19 cellular contexts compared by ENCODE assay signal in genomic region chr15:43274136-43274535, GRCh38. TPM values are rescaled to one million over a fixed set of nuclear protein-coding genes. Genes with fewer than 3 reads are reported as not detected.
A peak's percentile ranks its signal among the peaks of the same experiment; 100 is the strongest.
DNase-seq lines count a peak whose midpoint lies in the region; ATAC-seq and TF ChIP-seq lines count a peak whose summit lies in the region.
"Had no signal": no experiment of that assay in that cellular context is flagged by ENCODE, and none has a peak within 500 bp of the region (broad histone marks: within the 10 kb centered on the region; RNA-seq: fewer than 3 reads in every experiment).

No MANE protein-coding gene starts in this region.

- TF ChIP-seq CTCF in osteocyte (IDR thresholded peaks at IDR 0.05), result no peak

- no peaks in the 10 kb centered on the region for H3K9me3 Mint-ChIP-seq in osteocyte (ENCODE audit: unreplicated experiment)
- peaks cover 0 to 11% (median 2%) of the 10 kb centered on the region in 9 donors for H3K9me3 Mint-ChIP-seq in naive thymus-derived CD8-positive, alpha-beta T cell

- intact Hi-C loops in Right ventricle myocardium superior (cut with DNase I), result no loop called here

- H3K4me3 Mint-ChIP-seq in osteocyte (ENCODE audit: unreplicated experiment), result no peak overlapping the region
- no peak overlapping the region for H3K4me3 Mint-ChIP-seq in naive thymus-derived CD8-positive, alpha-beta T cell
- H3K4me3 Mint-ChIP-seq: activated CD4-positive, alpha-beta T cell treated with anti-CD3 and anti-CD28 coated beads, Interleukin-2, amount 10 ng/mL, durations not matched to agents 7 days and 5 days; activated naive CD8-positive, alpha-beta T cell treated with anti-CD3 and anti-CD28 coated beads, Interleukin-2, amount 10 ng/mL, durations not matched to agents 7 days and 5 days; endodermal cell; HFFc6; stimulated activated naive CD8-positive, alpha-beta T cell treated with anti-CD3 and anti-CD28 coated beads, Interleukin-15, Interleukin-2, amounts not matched to agents 100 ng/mL and 50 ng/mL, for 24 hours had no signal

- peaks cover 56% of the 10 kb centered on the region for H3K27me3 Mint-ChIP-seq in osteocyte (ENCODE audit: unreplicated experiment)
- H3K27me3 Mint-ChIP-seq in naive thymus-derived CD8-positive, alpha-beta T cell, result peaks cover 0 to 16% (median 12%) of the 10 kb centered on the region in 5 donors

- no peaks in the 10 kb centered on the region for H3K4me1 Mint-ChIP-seq in osteocyte (ENCODE audit: unreplicated experiment)
- H3K4me1 Mint-ChIP-seq in naive thymus-derived CD8-positive, alpha-beta T cell, result peaks cover 6 to 20% (median 12%) of the 10 kb centered on the region in 4 donors
- H3K4me1 Mint-ChIP-seq: endodermal cell had no signal

- no peaks in the 10 kb centered on the region for H3K36me3 Mint-ChIP-seq in osteocyte (ENCODE audit: unreplicated experiment)
- peaks cover 0 to 2% (median 0%) of the 10 kb centered on the region in 3 donors for H3K36me3 Mint-ChIP-seq in naive thymus-derived CD8-positive, alpha-beta T cell

- DNase-seq in EH (ENCODE audit: low read depth) (peak; percentile 11), RKO (ENCODE audit: low spot score) (peak; percentile 57), Right ventricle myocardium superior (peak; percentile 88), osteocyte (ENCODE audit: extremely low spot score, unreplicated experiment) (peak; percentile 78), germinal center (ENCODE audit: low spot score) (no peak), cortex of kidney (lab: John Stamatoyannopoulos, UW) (no peak)
- DNase-seq in naive thymus-derived CD8-positive, alpha-beta T cell, result no peak
- DNase-seq: activated CD4-positive, alpha-beta T cell treated with anti-CD3 and anti-CD28 coated beads, Interleukin-2, amount 10 ng/mL, durations not matched to agents 7 days and 5 days; activated naive CD8-positive, alpha-beta T cell treated with anti-CD3 and anti-CD28 coated beads, Interleukin-2, amount 10 ng/mL, durations not matched to agents 7 days and 5 days; central memory CD4-positive, alpha-beta T cell; endodermal cell; HFFc6; KBM-7; NCI-H1417; NCI-H226; SK-N-SH had no signal

- ATAC-seq in Right ventricle myocardium superior (ENCODE audit: poor library complexity), result peak; percentile 98
- no peak for ATAC-seq in HG03354 (IDR thresholded peaks at IDR 0.05; ENCODE audit: poor library complexity, severe bottlenecking, unreplicated experiment)
- ATAC-seq in naive thymus-derived CD8-positive, alpha-beta T cell, result no peak

- POLR2A ChIA-PET in naive thymus-derived CD8-positive, alpha-beta T cell (lab: Charles Lee), result no interaction called here

- H3K27ac Mint-ChIP-seq in osteocyte (ENCODE audit: unreplicated experiment), result no peak overlapping the region
- H3K27ac Mint-ChIP-seq in naive thymus-derived CD8-positive, alpha-beta T cell, result no peak overlapping the region
- H3K27ac Mint-ChIP-seq: activated CD4-positive, alpha-beta T cell treated with anti-CD3 and anti-CD28 coated beads, Interleukin-2, amount 10 ng/mL, durations not matched to agents 7 days and 5 days; activated naive CD8-positive, alpha-beta T cell treated with anti-CD3 and anti-CD28 coated beads, Interleukin-2, amount 10 ng/mL, durations not matched to agents 7 days and 5 days; endodermal cell; HFFc6; stimulated activated naive CD8-positive, alpha-beta T cell treated with anti-CD3 and anti-CD28 coated beads, Interleukin-15, Interleukin-2, amounts not matched to agents 100 ng/mL and 50 ng/mL, for 24 hours had no signal

RNA-seq across cellular contexts. Expression of gene TGM5, which starts 7.4 kb away (rescaled TPM):
- total RNA-seq in Right ventricle myocardium superior (not detected), osteocyte (not detected in 2 replicates)
- total RNA-seq in naive thymus-derived CD8-positive, alpha-beta T cell, result not detected
- polyA plus RNA-seq in naive thymus-derived CD8-positive, alpha-beta T cell, result not detected
- total RNA-seq: activated CD4-positive, alpha-beta T cell treated with anti-CD3 and anti-CD28 coated beads, Interleukin-2, amount 10 ng/mL, durations not matched to agents 7 days and 5 days; endodermal cell; frontal cortex; HFFc6 had no signal
- polyA plus RNA-seq: SK-N-SH had no signal

RNA-seq across cellular contexts. Expression of gene TGM7, which starts 27.9 kb away (rescaled TPM):
- not detected for total RNA-seq in Right ventricle myocardium superior
- not detected in 2 replicates for total RNA-seq in osteocyte
- not detected for total RNA-seq in naive thymus-derived CD8-positive, alpha-beta T cell
- not detected for polyA plus RNA-seq in naive thymus-derived CD8-positive, alpha-beta T cell
- total RNA-seq: activated CD4-positive, alpha-beta T cell treated with anti-CD3 and anti-CD28 coated beads, Interleukin-2, amount 10 ng/mL, durations not matched to agents 7 days and 5 days; activated naive CD8-positive, alpha-beta T cell treated with anti-CD3 and anti-CD28 coated beads, Interleukin-2, amount 10 ng/mL, durations not matched to agents 7 days and 5 days; endodermal cell; frontal cortex; HFFc6 had no signal
- polyA plus RNA-seq: SK-N-SH had no signal

RNA-seq across cellular contexts. Expression of gene EPB42, which starts 53.3 kb away (rescaled TPM):
- total RNA-seq in Right ventricle myocardium superior (0.24 TPM), osteocyte (not detected in 2 replicates)
- not detected for total RNA-seq in naive thymus-derived CD8-positive, alpha-beta T cell
- polyA plus RNA-seq in naive thymus-derived CD8-positive, alpha-beta T cell, result not detected
- total RNA-seq: activated CD4-positive, alpha-beta T cell treated with anti-CD3 and anti-CD28 coated beads, Interleukin-2, amount 10 ng/mL, durations not matched to agents 7 days and 5 days; activated naive CD8-positive, alpha-beta T cell treated with anti-CD3 and anti-CD28 coated beads, Interleukin-2, amount 10 ng/mL, durations not matched to agents 7 days and 5 days; endodermal cell; HFFc6 had no signal
- polyA plus RNA-seq: SK-N-SH had no signal

RNA-seq across cellular contexts. Expression of gene LCMT2, which starts 56.2 kb away (rescaled TPM):
- total RNA-seq in Right ventricle myocardium superior (4.8 TPM), osteocyte (8.7 and 8.8 TPM in 2 replicates)
- total RNA-seq in naive thymus-derived CD8-positive, alpha-beta T cell, result 10 to 100 TPM; 15.5 to 17.0 TPM
- 1 to 10 TPM; 2.1 to 3.5 (median 3.1) TPM for polyA plus RNA-seq in naive thymus-derived CD8-positive, alpha-beta T cell

Comparison
In these comparisons a context has a peak if more than half of its experiments do, and no peak if none do; other contexts are left out.
1. DNase-seq: peak in EH (single experiment), RKO (single experiment), Right ventricle myocardium superior (single experiment) and osteocyte (single experiment); none in germinal center (single experiment), cortex of kidney (single experiment) and naive thymus-derived CD8-positive, alpha-beta T cell (0 of 10).